In genomic region chr2:28952806-28953190, GRCh38 we compare ENCODE assay signal across 9 cellular contexts. TPM values are rescaled to one million over a fixed set of nuclear protein-coding genes. Genes with fewer than 3 reads are reported as not detected.
DNase-seq lines count a peak whose midpoint lies in the region; ATAC-seq and TF ChIP-seq lines count a peak whose summit lies in the region.
"Had no signal": no experiment of that assay in that cellular context is flagged by ENCODE, and none has a peak within 500 bp of the region (broad histone marks: within the 10 kb centered on the region; RNA-seq: fewer than 3 reads in every experiment).

No MANE protein-coding gene starts in this region.

- no peaks in the 10 kb centered on the region for H3K27me3 ChIP-seq in neural cell (ENCODE audit: insufficient read depth, low read depth, low read length)

- peak; percentile 30 for TF ChIP-seq RAD21 in neural cell (conservative IDR thresholded peaks at IDR 0.05)

- TF ChIP-seq CTCF in GM12865 (IDR thresholded peaks at IDR 0.05; ENCODE audit: insufficient read depth, low read depth, low read length, missing control alignments) (peak; percentile 17), neural cell (IDR thresholded peaks at IDR 0.05; ENCODE audit: poor library complexity, severe bottlenecking) (peak; percentile 46)

- H3K4me3 Mint-ChIP-seq in activated naive CD8-positive, alpha-beta T cell treated with anti-CD3 and anti-CD28 coated beads, Interleukin-2, amount 50 U/mL, for 24 hours = no peak overlapping the region

- peaks cover 8% of the 10 kb centered on the region for H3K4me1 Mint-ChIP-seq in activated naive CD8-positive, alpha-beta T cell treated with anti-CD3 and anti-CD28 coated beads, Interleukin-2, amount 50 U/mL, for 24 hours

- no peak for TF ChIP-seq EP300 in neural cell (conservative IDR thresholded peaks at IDR 0.05; ENCODE audit: poor library complexity, severe bottlenecking)

- H3K9me2 ChIP-seq in neural cell (ENCODE audit: insufficient read depth, low read length) = no peaks in the 10 kb centered on the region

- no peak overlapping the region for H3K27ac ChIP-seq in neural cell (ENCODE audit: low read length)

- H3K27me3 Mint-ChIP-seq in activated naive CD8-positive, alpha-beta T cell treated with anti-CD3 and anti-CD28 coated beads, Interleukin-2, amount 50 U/mL, for 24 hours = no peaks in the 10 kb centered on the region

- H3F3A ChIP-seq in neural cell (ENCODE audit: insufficient read depth, low read length, poor library complexity, severe bottlenecking) = no peaks in the 10 kb centered on the region

- peaks cover 8% of the 10 kb centered on the region for H3K9me3 ChIP-seq in neural cell (ENCODE audit: low read length)

- ATAC-seq in activated naive CD8-positive, alpha-beta T cell treated with anti-CD3 and anti-CD28 coated beads, Interleukin-2, amount 50 U/mL, for 24 hours = peak; percentile 22
- ATAC-seq in HG03097 (IDR thresholded peaks at IDR 0.05; ENCODE audit: low FRiP score, unreplicated experiment) (no peak), HG02973 (IDR thresholded peaks at IDR 0.05; ENCODE audit: unreplicated experiment) (no peak)

- H3K9ac ChIP-seq in neural cell (ENCODE audit: low read length) = no peak overlapping the region

- no peak overlapping the region for H3K27ac Mint-ChIP-seq in activated naive CD8-positive, alpha-beta T cell treated with anti-CD3 and anti-CD28 coated beads, Interleukin-2, amount 50 U/mL, for 24 hours

- H4K20me1 ChIP-seq in neural cell (ENCODE audit: insufficient read depth) = no peaks in the 10 kb centered on the region

- no peak overlapping the region for H2AFZ ChIP-seq in neural cell (ENCODE audit: low read depth, low read length)

- H3K4me3 ChIP-seq in GM12865 (ENCODE audit: low read depth, low read length) (no peak overlapping the region), neural cell (ENCODE audit: low read length) (no peak overlapping the region)

- no peaks in the 10 kb centered on the region for H3K9me3 Mint-ChIP-seq in activated naive CD8-positive, alpha-beta T cell treated with anti-CD3 and anti-CD28 coated beads, Interleukin-2, amount 50 U/mL, for 24 hours

- H3K79me2 ChIP-seq in neural cell (replicated peaks; ENCODE audit: insufficient read depth, low read length) = no peaks in the 10 kb centered on the region

- DNase-seq in GM12865 (ENCODE audit: low read depth) (no peak), NCI-H2171 (lab: John Stamatoyannopoulos, UW) (peak; percentile 70), NCI-H2107 treated with DMSO at 0.1 percent for 48 hours (lab: John Stamatoyannopoulos, UW; ENCODE audit: unreplicated experiment) (no peak), DMS79 (lab: John Stamatoyannopoulos, UW) (no peak)
- DNase-seq in activated naive CD8-positive, alpha-beta T cell treated with anti-CD3 and anti-CD28 coated beads, Interleukin-2, amount 50 U/mL, for 24 hours = no peak
- DNase-seq: left cardiac atrium had no signal

- no peak overlapping the region for H3K4me2 ChIP-seq in neural cell (ENCODE audit: low read length)

- H3K36me3 ChIP-seq in neural cell (ENCODE audit: insufficient read depth, low read length) = peaks cover 6% of the 10 kb centered on the region

- H3K36me3 Mint-ChIP-seq in activated naive CD8-positive, alpha-beta T cell treated with anti-CD3 and anti-CD28 coated beads, Interleukin-2, amount 50 U/mL, for 24 hours (ENCODE audit: low read depth) = peaks cover 19% of the 10 kb centered on the region

TF ChIP-seq in neural cell, 6 proteins besides CTCF, POLR2A, EP300 and RAD21:
- TF ChIP-seq MXI1 (conservative IDR thresholded peaks at IDR 0.05; ENCODE audit: poor library complexity, severe bottlenecking) (no peak), REST (IDR thresholded peaks at IDR 0.05; ENCODE audit: borderline replicate concordance) (no peak), POLR2AphosphoS5 (IDR thresholded peaks at IDR 0.05) (no peak), SMC3 (conservative IDR thresholded peaks at IDR 0.05; ENCODE audit: poor library complexity) (peak; percentile 45), TAF1 (IDR thresholded peaks at IDR 0.05; ENCODE audit: low read depth) (no peak)

RNA-seq across cellular contexts. Expression of gene TOGARAM2, which starts 28.3 kb away (rescaled TPM):
- 0.10 and 0.24 TPM in 2 replicates for polyA plus RNA-seq in neural cell
- 0.23 TPM in 1 of 2 replicates, not detected in the other for polyA minus RNA-seq in neural cell

RNA-seq across cellular contexts. Expression of gene WDR43, which starts 58.3 kb away (rescaled TPM):
- 19.6 and 24.4 TPM in 2 replicates for polyA plus RNA-seq in neural cell
- 64.0 and 78.7 TPM in 2 replicates for polyA minus RNA-seq in neural cell
